16 cellular contexts compared by ENCODE assay signal in genomic region chr18:43877922-43878321, GRCh38.
DNase-seq lines count a peak whose midpoint lies in the region; TF ChIP-seq lines count a peak whose summit lies in the region.
"Had no signal": no experiment of that assay in that cellular context is flagged by ENCODE, and none has a peak within 500 bp of the region (broad histone marks: within the 10 kb centered on the region; RNA-seq: fewer than 3 reads in every experiment).

No MANE protein-coding gene starts in this region.

- CTCF ChIA-PET in HEK293 (lab: Yijun Ruan, JAX) = interaction anchor here (0.7 kb wide), 1 partner anchor 15 kb away, joined by 3 read pairs; no protein-coding TSS in a partner anchor

- no peaks in the 10 kb centered on the region for H3K4me1 ChIP-seq in HEK293 (ENCODE audit: control insufficient read depth, insufficient read depth, low read length)
- peaks cover 12% of the 10 kb centered on the region for H3K4me1 ChIP-seq in vagina
- H3K4me1 ChIP-seq: BLaER1 had no signal

- intact Hi-C loops in vagina (cut with DNase I) (no loop called here), cardiac septum (cut with DNase I) (no loop called here)

- no peaks in the 10 kb centered on the region for H3K36me3 Mint-ChIP-seq in nephron progenitor cell (ENCODE audit: low read depth)
- H3K36me3 Mint-ChIP-seq: CD14-positive monocyte; CD4-positive, alpha-beta memory T cell had no signal

- POLR2A ChIA-PET in HEK293 (lab: Yijun Ruan, JAX) = no interaction called here

- peaks cover 3% of the 10 kb centered on the region for H3K27me3 Mint-ChIP-seq in nephron progenitor cell (ENCODE audit: low read depth, poor library complexity)
- H3K27me3 Mint-ChIP-seq: CD4-positive, alpha-beta memory T cell had no signal

- H3K9me3 ChIP-seq in HEK293 (ENCODE audit: control insufficient read depth, insufficient read depth, low read depth, low read length) = no peaks in the 10 kb centered on the region
- H3K9me3 ChIP-seq in vagina = no peaks in the 10 kb centered on the region
- H3K9me3 ChIP-seq: BLaER1 had no signal

- peak overlapping the region; percentile 57 for H3K27ac Mint-ChIP-seq in nephron progenitor cell
- H3K27ac Mint-ChIP-seq: CD14-positive monocyte; CD4-positive, alpha-beta memory T cell had no signal

- H3K4me1 Mint-ChIP-seq in nephron progenitor cell = peaks cover 57% of the 10 kb centered on the region
- H3K4me1 Mint-ChIP-seq: CD14-positive monocyte; CD4-positive, alpha-beta memory T cell had no signal

- H3K4me3 ChIP-seq in HEK293 (ENCODE audit: low read depth, low read length) = no peak overlapping the region
- no peak overlapping the region for H3K4me3 ChIP-seq in vagina
- H3K4me3 ChIP-seq: BLaER1 had no signal

- no peak overlapping the region for H3K27ac ChIP-seq in HEK293 (ENCODE audit: extremely low read depth, low read depth, low read length)
- peak overlapping the region; percentile 49 for H3K27ac ChIP-seq in vagina
- H3K27ac ChIP-seq: BLaER1 had no signal

- H3K36me3 ChIP-seq in HEK293 (ENCODE audit: control insufficient read depth in 2 of 2, insufficient read depth in 1 of 2, low read length in 2 of 2) (no peaks in the 10 kb centered on the region), vagina (no peaks in the 10 kb centered on the region)
- H3K36me3 ChIP-seq: BLaER1 had no signal

- DNase-seq in fibroblast of gingiva (ENCODE audit: low read depth) (peak; percentile 64), nephron progenitor cell (no peak), vagina (ENCODE audit: extremely low spot score in 2 of 2) (no peak), NOMO-1 treated with dmso at 0.1 percent for 144 hours (lab: John Stamatoyannopoulos, UW; ENCODE audit: unreplicated experiment) (no peak), cardiac septum (ENCODE audit: low spot score) (no peak)
- DNase-seq in activated naive CD4-positive, alpha-beta T cell (lab: John Stamatoyannopoulos, UW) = no peak
- DNase-seq: 8988T; CD4-positive, alpha-beta memory T cell; DMS153; DMS79; GDM1; GOT3; H7 had no signal

- H3K9me3 Mint-ChIP-seq in nephron progenitor cell = no peaks in the 10 kb centered on the region

- H3K27me3 ChIP-seq in vagina = no peaks in the 10 kb centered on the region
- H3K27me3 ChIP-seq: BLaER1 had no signal

- TF ChIP-seq CTCF in HEK293 (tag by site-specific recombination; IDR thresholded peaks at IDR 0.05) (no peak), nephron progenitor cell (IDR thresholded peaks at IDR 0.05) (no peak), vagina (IDR thresholded peaks at IDR 0.05) (no peak)

- no peak overlapping the region for H3K4me3 Mint-ChIP-seq in nephron progenitor cell
- H3K4me3 Mint-ChIP-seq: CD14-positive monocyte; CD4-positive, alpha-beta memory T cell had no signal

- TF ChIP-seq POLR2A in vagina (IDR thresholded peaks at IDR 0.05) = no peak

TF ChIP-seq in HEK293, 187 proteins besides CTCF, POLR2A, EP300 and RAD21:
- TF ChIP-seq ZNF585B (tag by site-specific recombination; IDR thresholded peaks at IDR 0.05) = no peak
- TF ChIP-seq ZSCAN18 (tag by site-specific recombination; IDR thresholded peaks at IDR 0.05) = no peak
- peak; percentile 58; the same call in 1 of the 2 replicates for TF ChIP-seq ZNF366 (tag by site-specific recombination; conservative IDR thresholded peaks at IDR 0.05)
